21 cellular contexts compared by ENCODE assay signal in the genomic region with DNA sequence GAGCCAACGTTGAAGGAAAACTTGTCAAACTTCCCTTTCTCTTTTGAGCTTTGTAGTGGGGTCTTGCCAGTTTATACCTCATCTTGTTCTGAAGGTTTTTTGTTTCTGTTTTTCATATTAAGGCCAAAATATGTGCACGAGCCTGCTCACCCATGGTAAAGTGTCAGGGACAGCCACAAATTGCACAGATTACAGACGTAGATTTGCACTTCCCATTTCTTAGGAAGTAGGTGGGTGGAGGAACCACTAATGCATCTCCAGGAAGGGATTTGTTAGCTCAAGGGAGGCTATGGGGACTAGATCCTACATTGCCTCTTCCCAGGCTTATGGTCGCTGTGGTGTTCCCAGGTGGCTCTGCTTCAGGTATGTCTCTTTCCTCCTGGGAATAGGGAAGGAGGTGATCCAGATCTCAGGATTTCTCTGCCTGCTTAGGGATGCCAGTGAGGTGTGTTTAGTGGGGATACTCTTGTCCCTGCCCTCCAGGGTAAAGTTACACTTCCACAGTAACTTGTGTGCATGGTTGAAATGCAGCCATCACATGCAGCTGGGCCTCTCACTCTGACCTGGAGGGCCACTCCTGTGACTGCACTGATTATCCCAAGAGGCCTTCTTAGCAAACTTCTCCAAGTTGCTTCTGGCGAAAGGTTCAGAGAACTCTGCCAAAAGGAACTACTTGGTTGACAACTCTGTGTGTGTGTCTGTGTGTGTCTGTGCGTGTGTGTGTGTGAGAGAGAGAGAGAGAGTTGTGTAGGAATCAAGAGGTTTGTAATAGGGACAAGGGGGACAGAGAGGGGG. TPM values are rescaled to one million over a fixed set of nuclear protein-coding genes. Genes with fewer than 3 reads are reported as not detected.
DNase-seq lines count a peak whose midpoint lies in the region; ATAC-seq and FAIRE-seq lines count a peak whose summit lies in the region.
"Had no signal": no experiment of that assay in that cellular context is flagged by ENCODE, and none has a peak within 500 bp of the region (broad histone marks: within the 10 kb centered on the region; RNA-seq: fewer than 3 reads in every experiment).

No MANE protein-coding gene starts in this region.

- peak overlapping the region in 4 of 10 donors; percentile 5 to 45 (median 36) for H3K4me3 Mint-ChIP-seq in naive thymus-derived CD4-positive, alpha-beta T cell
- H3K4me3 Mint-ChIP-seq: activated CD8-positive, alpha-beta T cell treated with anti-CD3 and anti-CD28 coated beads for 36 hours; effector memory CD8-positive, alpha-beta T cell had no signal

- intact Hi-C loops in naive thymus-derived CD4-positive, alpha-beta T cell (cut with micrococcal nuclease): no loop called here

- H3K36me3 ChIP-seq in BLaER1: no peaks in the 10 kb centered on the region
- no peaks in the 10 kb centered on the region for H3K36me3 ChIP-seq in naive thymus-derived CD4-positive, alpha-beta T cell (ENCODE audit: control insufficient read depth in 2 of 3, insufficient read depth in 3 of 3, low read length in 3 of 3)

- no peaks in the 10 kb centered on the region for H3K27me3 ChIP-seq in BLaER1
- H3K27me3 ChIP-seq in naive thymus-derived CD4-positive, alpha-beta T cell (ENCODE audit: control insufficient read depth in 2 of 2, insufficient read depth in 2 of 2, low read length in 2 of 2): no peaks in the 10 kb centered on the region
- H3K27me3 ChIP-seq: testis had no signal

- no peak overlapping the region for H3K9ac ChIP-seq in BLaER1

- H3K4me2 ChIP-seq in BLaER1: peak overlapping the region; percentile 25; the same call in 1 of the 2 replicates

- peaks cover 0 to 8% (median 0%) of the 10 kb centered on the region in 5 donors for H3K27me3 Mint-ChIP-seq in naive thymus-derived CD4-positive, alpha-beta T cell
- H3K27me3 Mint-ChIP-seq: activated CD8-positive, alpha-beta T cell treated with anti-CD3 and anti-CD28 coated beads for 36 hours; effector memory CD8-positive, alpha-beta T cell had no signal

- H3K9me3 ChIP-seq in BLaER1: peaks cover 6% of the 10 kb centered on the region; the same call in 1 of the 2 replicates
- no peaks in the 10 kb centered on the region for H3K9me3 ChIP-seq in naive thymus-derived CD4-positive, alpha-beta T cell (ENCODE audit: control insufficient read depth in 2 of 3, low read length in 3 of 3)
- H3K9me3 ChIP-seq: testis had no signal

- no peak overlapping the region for H3K4me3 ChIP-seq in BLaER1
- H3K4me3 ChIP-seq in naive thymus-derived CD4-positive, alpha-beta T cell (ENCODE audit: low read length): no peak overlapping the region
- H3K4me3 ChIP-seq: skin epidermis, testis had no signal

- no peak overlapping the region for H3K27ac ChIP-seq in BLaER1
- no peak overlapping the region for H3K27ac ChIP-seq in naive thymus-derived CD4-positive, alpha-beta T cell (ENCODE audit: low read depth, low read length)
- H3K27ac ChIP-seq: testis had no signal

- peaks cover 0 to 4% (median 0%) of the 10 kb centered on the region in 11 donors for H3K9me3 Mint-ChIP-seq in naive thymus-derived CD4-positive, alpha-beta T cell
- H3K9me3 Mint-ChIP-seq: activated CD8-positive, alpha-beta T cell treated with anti-CD3 and anti-CD28 coated beads for 36 hours; effector memory CD8-positive, alpha-beta T cell had no signal

- H3K27ac Mint-ChIP-seq in naive thymus-derived CD4-positive, alpha-beta T cell: peak overlapping the region in 6 of 9 donors; percentile 3 to 84 (median 42)
- H3K27ac Mint-ChIP-seq: activated CD8-positive, alpha-beta T cell treated with anti-CD3 and anti-CD28 coated beads for 36 hours; effector memory CD8-positive, alpha-beta T cell had no signal

- H3K4me1 Mint-ChIP-seq in naive thymus-derived CD4-positive, alpha-beta T cell: peaks cover 0 to 61% (median 41%) of the 10 kb centered on the region in 7 donors

- ATAC-seq in naive thymus-derived CD4-positive, alpha-beta T cell: no peak
- ATAC-seq in GM18519 (IDR thresholded peaks at IDR 0.05; ENCODE audit: low FRiP score, unreplicated experiment) (no peak), HG03442 (IDR thresholded peaks at IDR 0.05; ENCODE audit: unreplicated experiment) (no peak)
- ATAC-seq: activated CD8-positive, alpha-beta T cell treated with anti-CD3 and anti-CD28 coated beads for 36 hours; effector memory CD8-positive, alpha-beta T cell; SK-N-SH treated with all-trans-retinoic acid at 6 μM for 48 hours had no signal

- CTCF ChIA-PET in naive thymus-derived CD4-positive, alpha-beta T cell (lab: Charles Lee): interaction anchor here (0.7 to 1.4 kb wide), 2 partner anchors 8 to 11 kb away, joined by 3 to 6 read pairs; no protein-coding TSS in a partner anchor

- peak; percentile 29 for FAIRE-seq in GM18507 (lab: Jason Lieb, UNC)
- FAIRE-seq: kidney had no signal

- H3K36me3 Mint-ChIP-seq in naive thymus-derived CD4-positive, alpha-beta T cell: peaks cover 0 to 12% (median 7%) of the 10 kb centered on the region in 5 donors

- H3K4me1 ChIP-seq in BLaER1: peaks cover 59% of the 10 kb centered on the region
- H3K4me1 ChIP-seq in naive thymus-derived CD4-positive, alpha-beta T cell (ENCODE audit: control insufficient read depth in 2 of 2, insufficient read depth in 2 of 2, low read length in 2 of 2): peaks cover 29 to 77% of the 10 kb centered on the region in 2 donors

- POLR2A ChIA-PET in naive thymus-derived CD4-positive, alpha-beta T cell (lab: Charles Lee): interaction anchor here (2.0 to 6.8 kb wide), 2 partner anchors 10 kb away, joined by 7 to 45 read pairs; partner anchors contain the start of gene PPFIBP2

- H4K20me1 ChIP-seq in BLaER1: peaks cover 62% of the 10 kb centered on the region; the same call in 1 of the 2 replicates

- DNase-seq in GM18507 (ENCODE audit: extremely low spot score, insufficient read length, low read depth): no peak
- DNase-seq in fibroblast of gingiva (ENCODE audit: low read depth): peak; percentile 18
- no peak for DNase-seq in naive thymus-derived CD4-positive, alpha-beta T cell
- DNase-seq in NCI-H2171 (lab: John Stamatoyannopoulos, UW): no peak
- DNase-seq in NCI-H2196 treated with DMSO at 0.1 percent for 48 hours (lab: John Stamatoyannopoulos, UW; ENCODE audit: unreplicated experiment): no peak
- DNase-seq: activated CD8-positive, alpha-beta T cell treated with anti-CD3 and anti-CD28 coated beads for 36 hours; activated T-cell treated with anti-CD3 and anti-CD28 coated beads, Interleukin-2, amount 50 U/mL, for 48 hours; caudate nucleus; effector memory CD8-positive, alpha-beta T cell; hippocampal formation; kidney; NCI-H1048; NCI-H2081 treated with DMSO at 0.1 percent for 48 hours; stimulated activated CD4-positive, alpha-beta T cell treated with anti-CD3 and anti-CD28 coated beads, Interleukin-4, amount 100 ng/mL, for 4 hours; stimulated activated CD8-positive, alpha-beta memory T cell treated with anti-CD3 and anti-CD28 coated beads, Interleukin-4, amount 100 ng/mL, for 48 hours; testis had no signal

RNA-seq across cellular contexts. Expression of gene PPFIBP2, which starts 9.8 kb away (rescaled TPM):
- 10 to 100 TPM in 4 of 5 experiments, 1 to 10 TPM in 1; 5.7 to 55.6 (median 45.9) TPM for total RNA-seq in naive thymus-derived CD4-positive, alpha-beta T cell
- 10 to 100 TPM in 1 of 2 donors, 1 to 10 TPM in 1; 7.0 to 29.4 TPM for polyA plus RNA-seq in naive thymus-derived CD4-positive, alpha-beta T cell

RNA-seq across cellular contexts. Expression of gene OLFML1, which starts 38.3 kb away (rescaled TPM):
- total RNA-seq in naive thymus-derived CD4-positive, alpha-beta T cell: not detected
- polyA plus RNA-seq in naive thymus-derived CD4-positive, alpha-beta T cell: under 1 TPM in 1 of 2 donors, not detected in 1; 0.18 TPM
- total RNA-seq: activated CD8-positive, alpha-beta T cell treated with anti-CD3 and anti-CD28 coated beads for 36 hours had no signal
